In genomic region chr22:19890502-19891349, GRCh38 we compare ENCODE assay signal across 11 cellular contexts. TPM values are rescaled to one million over a fixed set of nuclear protein-coding genes. Genes with fewer than 3 reads are reported as not detected.
A peak's percentile ranks its signal among the peaks of the same experiment; 100 is the strongest.
DNase-seq lines count a peak whose midpoint lies in the region; ATAC-seq, FAIRE-seq and TF ChIP-seq lines count a peak whose summit lies in the region.
"Had no signal": no experiment of that assay in that cellular context is flagged by ENCODE, and none has a peak within 500 bp of the region (broad histone marks: within the 10 kb centered on the region; RNA-seq: fewer than 3 reads in every experiment).

No MANE protein-coding gene starts in this region.

- no peak for FAIRE-seq in A549 (lab: Jason Lieb, UNC)

- peak overlapping the region in 5 of 7 donors; percentile 69 to 84 (median 83) for H3K4me3 Mint-ChIP-seq in CD8-positive, alpha-beta memory T cell
- peak overlapping the region in 4 of 5 donors; percentile 21 to 79 (median 50) for H3K4me3 Mint-ChIP-seq in immature natural killer cell

- H3K4me1 ChIP-seq in A549 (peaks cover 14% of the 10 kb centered on the region), SJCRH30 (peaks cover 50% of the 10 kb centered on the region), ovary (ENCODE audit: insufficient read depth) (peaks cover 12% of the 10 kb centered on the region)
- peaks cover 88% of the 10 kb centered on the region for H3K4me1 ChIP-seq in CD8-positive, alpha-beta memory T cell (ENCODE audit: insufficient read depth, low read length)

- H3K4me3 ChIP-seq in A549 (no peak overlapping the region), SJCRH30 (no peak overlapping the region), ovary (no peak overlapping the region)
- peak overlapping the region; percentile 71 for H3K4me3 ChIP-seq in CD8-positive, alpha-beta memory T cell (ENCODE audit: low read length)
- H3K4me3 ChIP-seq: HAP-1 had no signal

- TF ChIP-seq EP300 in A549 (IDR thresholded peaks at IDR 0.05) (no peak), ovary (IDR thresholded peaks at IDR 0.05) (no peak)

- 48% methylated on average over 2 of the region's 20 CpGs for WGBS in A549 (ENCODE audit: missing lambda C conversion rate)
- 84 to 87% (median 86%) methylated on average over 19 to 20 of the region's 20 CpGs for WGBS in ovary, 3 donors

- TF ChIP-seq POLR2A in A549 (IDR thresholded peaks at IDR 0.05; ENCODE audit: low read length) (no peak), ovary (IDR thresholded peaks at IDR 0.05) (no peak)

- DNase-seq in A549 (ENCODE audit: low read depth in 1 of 2, low spot score in 1 of 2), result no peak
- peak in 1 of 5 donors; percentile 18 for DNase-seq in CD8-positive, alpha-beta memory T cell
- DNase-seq in SJCRH30, result no peak
- DNase-seq in immature natural killer cell, result no peak
- no peak for DNase-seq in ovary
- DNase-seq in HT-29 (ENCODE audit: low spot score), result no peak
- DNase-seq: amniotic stem cell, NCI-H446 treated with DMSO at 0.1 percent for 48 hours had no signal

- TF ChIP-seq RAD21 in A549 (conservative IDR thresholded peaks at IDR 0.05 in 1 of 2, IDR thresholded peaks at IDR 0.05 in 1 of 2), result no peak

- intact Hi-C loops in ovary (cut with DNase I), result loop anchor here in 1 of 4 donors (5.0 kb wide), 1 partner anchor 38 kb away; the partner anchor contains the start of genes GNB1L and RTL10

- peak overlapping the region; percentile 88 to 99 (median 96) for H3K27ac Mint-ChIP-seq in CD8-positive, alpha-beta memory T cell
- no peak overlapping the region for H3K27ac Mint-ChIP-seq in immature natural killer cell

- POLR2A ChIA-PET in A549 (lab: Yijun Ruan, JAX), result no interaction called here
- POLR2A ChIA-PET in CD8-positive, alpha-beta memory T cell (lab: Charles Lee), result interaction anchor here (0.9 to 3.0 kb wide), 2 partner anchors 35 to 36 kb away, joined by 3 to 25 read pairs; partner anchors contain the start of genes GNB1L and RTL10

- H3K9me3 ChIP-seq in A549, result no peaks in the 10 kb centered on the region
- no peaks in the 10 kb centered on the region for H3K9me3 ChIP-seq in CD8-positive, alpha-beta memory T cell (ENCODE audit: low read length)
- H3K9me3 ChIP-seq in SJCRH30 (replicated peaks), result no peaks in the 10 kb centered on the region
- no peaks in the 10 kb centered on the region for H3K9me3 ChIP-seq in ovary
- H3K9me3 ChIP-seq: HAP-1 had no signal

- no peaks in the 10 kb centered on the region for H3K36me3 ChIP-seq in CD8-positive, alpha-beta memory T cell (ENCODE audit: insufficient read depth, low read length)
- H3K36me3 ChIP-seq in SJCRH30, result no peaks in the 10 kb centered on the region
- H3K36me3 ChIP-seq in ovary, result no peaks in the 10 kb centered on the region
- H3K36me3 ChIP-seq: HAP-1 had no signal

- H3K27ac ChIP-seq in A549, result peak overlapping the region in 1 of 2 experiments; percentile 62; a peak in 3 of 6 replicates
- peak overlapping the region; percentile 63 for H3K27ac ChIP-seq in CD8-positive, alpha-beta memory T cell (ENCODE audit: low read depth, low read length)
- H3K27ac ChIP-seq in SJCRH30, result peak overlapping the region; percentile 94
- H3K27ac ChIP-seq in ovary, result no peak overlapping the region

- peaks cover 0 to 7% (median 0%) of the 10 kb centered on the region in 3 donors for H3K36me3 Mint-ChIP-seq in CD8-positive, alpha-beta memory T cell
- peaks cover 7 to 8% (median 8%) of the 10 kb centered on the region in 3 donors for H3K36me3 Mint-ChIP-seq in immature natural killer cell

- no peak for ATAC-seq in A549
- ATAC-seq in HG02870 (IDR thresholded peaks at IDR 0.05; ENCODE audit: unreplicated experiment), result no peak
- no peak for ATAC-seq in GM21515 (IDR thresholded peaks at IDR 0.05; ENCODE audit: unreplicated experiment)

- CTCF ChIA-PET in A549 (lab: Yijun Ruan, JAX), result interaction anchor here (0.8 to 4.2 kb wide), 4 partner anchors 19 to 160 kb away, joined by 3 to 23 read pairs (median 4); no protein-coding TSS in a partner anchor
- CTCF ChIA-PET in CD8-positive, alpha-beta memory T cell (lab: Charles Lee), result interaction anchor here (1.3 to 1.4 kb wide), 2 partner anchors 19 to 160 kb away, joined by 4 read pairs; no protein-coding TSS in a partner anchor

- H3K9me3 Mint-ChIP-seq in CD8-positive, alpha-beta memory T cell, result no peaks in the 10 kb centered on the region
- no peaks in the 10 kb centered on the region for H3K9me3 Mint-ChIP-seq in immature natural killer cell

- H3K27me3 ChIP-seq in CD8-positive, alpha-beta memory T cell (ENCODE audit: insufficient read depth, low read length, poor library complexity, severe bottlenecking), result no peaks in the 10 kb centered on the region
- no peaks in the 10 kb centered on the region for H3K27me3 ChIP-seq in SJCRH30
- H3K27me3 ChIP-seq in ovary, result no peaks in the 10 kb centered on the region

- H3K27me3 Mint-ChIP-seq in CD8-positive, alpha-beta memory T cell, result no peaks in the 10 kb centered on the region
- H3K27me3 Mint-ChIP-seq in immature natural killer cell (ENCODE audit: low read depth in 3 of 3), result peaks cover 0 to 2% (median 0%) of the 10 kb centered on the region in 3 donors

- 0 out of 3 replicates have a peak overlapping the region, but pooled peaks have one; percentile 30 for H3K4me2 ChIP-seq in A549

- H3K4me1 Mint-ChIP-seq in CD8-positive, alpha-beta memory T cell, result peaks cover 42 to 62% (median 54%) of the 10 kb centered on the region in 3 donors
- H3K4me1 Mint-ChIP-seq in immature natural killer cell, result peaks cover 11 to 18% of the 10 kb centered on the region in 2 donors

- no peak for TF ChIP-seq CTCF in A549 (IDR thresholded peaks at IDR 0.05)
- TF ChIP-seq CTCF in ovary (IDR thresholded peaks at IDR 0.05), result no peak

TF ChIP-seq in A549, 52 proteins besides CTCF, POLR2A, EP300 and RAD21 (continues in another document):
- TF ChIP-seq MAX (IDR thresholded peaks at IDR 0.05), result no peak
- TF ChIP-seq GATA3 (IDR thresholded peaks at IDR 0.05; ENCODE audit: borderline replicate concordance), result no peak
- no peak for TF ChIP-seq TP53 (CRISPR knock-in tag; IDR thresholded peaks at IDR 0.05)
- no peak for TF ChIP-seq RCOR1 (IDR thresholded peaks at IDR 0.05; ENCODE audit: low read depth, low read length)
- TF ChIP-seq RNF2 (IDR thresholded peaks at IDR 0.05; ENCODE audit: borderline replicate concordance, low read depth), result no peak
- no peak for TF ChIP-seq JUN (IDR thresholded peaks at IDR 0.05)

RNA-seq across cellular contexts. Expression of gene GNB1L, which starts 36.1 kb away (rescaled TPM):
- polyA plus RNA-seq in A549 (2011; rRNA removed), result 1.6 and 1.8 TPM in 2 replicates
- 11.3 and 16.1 TPM in 2 replicates for polyA plus RNA-seq in A549 (2012; cell fraction: cytosol; rRNA removed)
- 14.3 and 27.3 TPM in 2 replicates for polyA plus RNA-seq in A549 (2012; cell fraction: nucleus; rRNA removed)
- polyA plus RNA-seq in A549 (2017; fragmentation: RNase III; extraction: RNeasy Plus Mini Kit Qiagen cat#74134 plus additional on column Dnase treatment), result 8.2 to 10.3 TPM (median 8.9 TPM) in 3 replicates
- polyA minus RNA-seq in A549 (2011; rRNA and poly(A)+ RNA removed), result 0.45 and 0.58 TPM in 2 replicates
- 10 to 100 TPM; 16.6 to 17.9 TPM for total RNA-seq in CD8-positive, alpha-beta memory T cell
- polyA plus RNA-seq in CD8-positive, alpha-beta memory T cell, result 14.2 TPM
- 12.3 and 12.6 TPM in 2 replicates for total RNA-seq in SJCRH30 (2014; rRNA removed; shearing (Covaris generic))
- polyA plus RNA-seq in immature natural killer cell, result 10 to 100 TPM; 19.1 to 30.6 (median 20.3) TPM
- 10 to 100 TPM in 2 of 7 donors, 1 to 10 TPM in 5; 3.1 to 14.9 (median 6.0) TPM for total RNA-seq in ovary
- 1 to 10 TPM in 1 of 2 donors, not detected in 1; 5.1 TPM for polyA plus RNA-seq in ovary
- total RNA-seq in HT-29 (2014; rRNA removed; shearing (Covaris generic)), result 96.1 and 115 TPM in 2 replicates

RNA-seq across cellular contexts. Expression of gene RTL10, which starts 36.1 kb away (rescaled TPM):
- polyA plus RNA-seq in A549 (2011; rRNA removed) (4.4 and 4.5 TPM in 2 replicates), A549 (2017; fragmentation: RNase III; extraction: RNeasy Plus Mini Kit Qiagen cat#74134 plus additional on column Dnase treatment) (5.1 to 5.3 TPM (median 5.1 TPM) in 3 replicates), immature natural killer cell (1 to 10 TPM; 1.5 to 8.1 (median 4.5) TPM), ovary (1 to 10 TPM; 7.1 to 7.3 TPM)
- polyA plus RNA-seq in A549 (2012; cell fraction: cytosol; rRNA removed), result 4.7 and 6.4 TPM in 2 replicates
- polyA plus RNA-seq in A549 (2012; cell fraction: nucleus; rRNA removed), result 17.3 and 23.4 TPM in 2 replicates
- 7.9 and 9.6 TPM in 2 replicates for polyA minus RNA-seq in A549 (2011; rRNA and poly(A)+ RNA removed)
- 10 to 100 TPM; 18.1 to 23.2 TPM for total RNA-seq in CD8-positive, alpha-beta memory T cell
- polyA plus RNA-seq in CD8-positive, alpha-beta memory T cell, result 10.8 TPM
- total RNA-seq in SJCRH30 (2014; rRNA removed; shearing (Covaris generic)), result 16.2 and 19.1 TPM in 2 replicates
- 10 to 100 TPM in 6 of 7 donors, 1 to 10 TPM in 1; 9.1 to 54.3 (median 16.7) TPM for total RNA-seq in ovary
- 37.9 and 42.8 TPM in 2 replicates for total RNA-seq in HT-29 (2014; rRNA removed; shearing (Covaris generic))

RNA-seq across cellular contexts. Expression of gene COMT, which starts 50.8 kb away (rescaled TPM):
- polyA plus RNA-seq in A549 (2011; rRNA removed) (69.5 and 72.3 TPM in 2 replicates), A549 (2017; fragmentation: RNase III; extraction: RNeasy Plus Mini Kit Qiagen cat#74134 plus additional on column Dnase treatment) (113 to 135 TPM (median 125 TPM) in 3 replicates), immature natural killer cell (100 to 1,000 TPM; 130 to 167 (median 155) TPM), ovary (100 to 1,000 TPM in 1 of 2 donors, 10 to 100 TPM in 1; 23.1 to 200 TPM)
- 269 and 292 TPM in 2 replicates for polyA plus RNA-seq in A549 (2012; cell fraction: cytosol; rRNA removed)
- polyA plus RNA-seq in A549 (2012; cell fraction: nucleus; rRNA removed), result 253 and 314 TPM in 2 replicates
- 21.7 and 39.3 TPM in 2 replicates for polyA minus RNA-seq in A549 (2011; rRNA and poly(A)+ RNA removed)
- total RNA-seq in CD8-positive, alpha-beta memory T cell, result 10 to 100 TPM; 89.3 to 93.7 TPM
- 92.7 TPM for polyA plus RNA-seq in CD8-positive, alpha-beta memory T cell
- total RNA-seq in SJCRH30 (2014; rRNA removed; shearing (Covaris generic)), result 69.2 and 74.6 TPM in 2 replicates
- total RNA-seq in ovary, result 100 to 1,000 TPM; 143 to 194 (median 161) TPM
- total RNA-seq in HT-29 (2014; rRNA removed; shearing (Covaris generic)), result 665 and 669 TPM in 2 replicates

RNA-seq across cellular contexts. Expression of gene TXNRD2, which starts 50.9 kb away (rescaled TPM):
- 15.5 and 16.3 TPM in 2 replicates for polyA plus RNA-seq in A549 (2011; rRNA removed)
- 60.5 and 68.7 TPM in 2 replicates for polyA plus RNA-seq in A549 (2012; cell fraction: cytosol; rRNA removed)
- polyA plus RNA-seq in A549 (2012; cell fraction: nucleus; rRNA removed), result 95.7 and 112 TPM in 2 replicates
- polyA plus RNA-seq in A549 (2017; fragmentation: RNase III; extraction: RNeasy Plus Mini Kit Qiagen cat#74134 plus additional on column Dnase treatment), result 25.6 to 29.3 TPM (median 25.6 TPM) in 3 replicates
- polyA minus RNA-seq in A549 (2011; rRNA and poly(A)+ RNA removed), result 15.1 and 19.5 TPM in 2 replicates
- 10 to 100 TPM; 27.6 to 27.9 TPM for total RNA-seq in CD8-positive, alpha-beta memory T cell
- 13.8 TPM for polyA plus RNA-seq in CD8-positive, alpha-beta memory T cell
- total RNA-seq in SJCRH30 (2014; rRNA removed; shearing (Covaris generic)), result 17.0 and 17.2 TPM in 2 replicates
- 10 to 100 TPM; 11.0 to 17.1 (median 15.5) TPM for polyA plus RNA-seq in immature natural killer cell
- total RNA-seq in ovary, result 10 to 100 TPM; 21.3 to 37.3 (median 26.9) TPM
- polyA plus RNA-seq in ovary, result 10 to 100 TPM; 21.3 to 37.8 TPM
- total RNA-seq in HT-29 (2014; rRNA removed; shearing (Covaris generic)), result 88.4 and 95.8 TPM in 2 replicates

Comparison
In these comparisons a context has a peak if more than half of its experiments do, and no peak if none do; other contexts are left out.
1. H3K27ac ChIP-seq: peak in CD8-positive, alpha-beta memory T cell (single experiment) and SJCRH30 (single experiment); none in ovary (0 of 2).
2. H3K27ac Mint-ChIP-seq: peak in CD8-positive, alpha-beta memory T cell (8 of 8); none in immature natural killer cell (0 of 6).